Comparison of ENCODE assay signal across 14 cellular contexts in the genomic region with DNA sequence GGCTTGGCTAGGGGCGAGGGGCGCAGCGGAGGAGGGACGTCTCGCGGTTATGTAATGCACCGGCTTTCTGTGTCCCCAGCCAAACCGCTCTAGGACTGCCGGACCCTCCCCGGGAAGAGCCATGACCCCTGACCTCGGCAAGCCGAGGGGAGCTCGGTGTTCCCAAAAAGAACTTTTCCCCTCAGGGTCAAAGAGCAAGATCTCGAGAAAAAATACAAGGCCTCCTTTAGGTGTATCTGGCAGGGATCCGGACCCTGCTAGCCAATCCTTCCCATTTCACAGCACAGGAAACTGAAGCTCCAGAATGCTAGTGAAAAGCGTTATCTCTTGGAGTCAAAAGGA. TPM values are rescaled to one million over a fixed set of nuclear protein-coding genes. Genes with fewer than 3 reads are reported as not detected.
DNase-seq lines count a peak whose midpoint lies in the region; TF ChIP-seq lines count a peak whose summit lies in the region.
"Had no signal": no experiment of that assay in that cellular context is flagged by ENCODE, and none has a peak within 500 bp of the region (broad histone marks: within the 10 kb centered on the region; RNA-seq: fewer than 3 reads in every experiment).

No MANE protein-coding gene starts in this region.

- H3K4me3 Mint-ChIP-seq in Calu3 (ENCODE audit: low read depth, unreplicated experiment): peak overlapping the region; percentile 55

- no peak overlapping the region for H3K9ac ChIP-seq in parathyroid adenoma

- TF ChIP-seq CTCF in Calu3 (IDR thresholded peaks at IDR 0.05; ENCODE audit: unreplicated experiment) (no peak), astrocyte of the spinal cord (IDR thresholded peaks at IDR 0.05; ENCODE audit: low read depth, low read length) (no peak), right atrium auricular region (IDR thresholded peaks at IDR 0.05) (no peak), parathyroid adenoma (IDR thresholded peaks at IDR 0.05) (no peak)

- intact Hi-C loops in Calu3 (cut with micrococcal nuclease; ENCODE audit: unreplicated experiment): no loop called here

- peaks cover 4% of the 10 kb centered on the region for H3K36me3 Mint-ChIP-seq in Calu3 (ENCODE audit: insufficient read depth, unreplicated experiment)
- H3K36me3 Mint-ChIP-seq: CD4-positive, CD25-positive, alpha-beta regulatory T cell had no signal

- H3K4me1 ChIP-seq in right atrium auricular region (peaks cover 0 to 4% of the 10 kb centered on the region in 2 donors), parathyroid adenoma (no peaks in the 10 kb centered on the region)

- H3K79me2 ChIP-seq in parathyroid adenoma: no peaks in the 10 kb centered on the region

- H3K4me3 ChIP-seq in astrocyte of the spinal cord (ENCODE audit: low read depth, low read length) (peak overlapping the region; percentile 57), right atrium auricular region (peak overlapping the region; percentile 53 to 68), parathyroid adenoma (ENCODE audit: low read depth, low read length) (no peak overlapping the region)
- H3K4me3 ChIP-seq: GM12878 had no signal

- no TSS peak for BruUV-seq in Calu3 (replicated peaks; lab: Mats Ljungman, UMichigan)

- H3K27me3 ChIP-seq in right atrium auricular region: no peaks in the 10 kb centered on the region
- H3K27me3 ChIP-seq in parathyroid adenoma (ENCODE audit: control insufficient read depth, insufficient read depth, low read length): no peaks in the 10 kb centered on the region

- in situ Hi-C loops in astrocyte of the spinal cord (cut with HindIII; ENCODE audit: low sequenced_read_pairs): no loop called here

- H3K27ac ChIP-seq in right atrium auricular region (peak overlapping the region; percentile 70 to 80), parathyroid adenoma (no peak overlapping the region), substantia nigra (ENCODE audit: low read depth, low read length, poor library complexity, severe bottlenecking) (no peak overlapping the region), caudate nucleus (ENCODE audit: low read depth, low read length) (no peak overlapping the region)

- H3K9me3 ChIP-seq in right atrium auricular region (no peaks in the 10 kb centered on the region), parathyroid adenoma (ENCODE audit: control insufficient read depth, low read length) (no peaks in the 10 kb centered on the region)

- DNase-seq in Calu3 (no peak), astrocyte of the spinal cord (ENCODE audit: low read depth, low spot score) (no peak), right atrium auricular region (ENCODE audit: low spot score) (no peak), substantia nigra (lab: John Stamatoyannopoulos, UW) (no peak), NCI-H82 (lab: John Stamatoyannopoulos, UW) (no peak), OCI-M2 (lab: John Stamatoyannopoulos, UW; ENCODE audit: unreplicated experiment) (no peak), caudate nucleus (lab: John Stamatoyannopoulos, UW) (no peak)
- DNase-seq: activated T-cell treated with anti-CD3 and anti-CD28 coated beads for 4 hours; CD4-positive, CD25-positive, alpha-beta regulatory T cell; NCI-H524 treated with DMSO at 0.1 percent for 48 hours; stimulated activated naive CD8-positive, alpha-beta T cell treated with anti-CD3 and anti-CD28 coated beads, Interleukin-15, amount 100 ng/mL, for 72 hours had no signal

- peak overlapping the region; percentile 26 for H3K4me2 ChIP-seq in parathyroid adenoma (ENCODE audit: low read length)

- no peaks in the 10 kb centered on the region for H3K9me3 Mint-ChIP-seq in Calu3 (ENCODE audit: low read depth, unreplicated experiment)
- H3K9me3 Mint-ChIP-seq: stimulated activated naive CD8-positive, alpha-beta T cell treated with anti-CD3 and anti-CD28 coated beads, Interleukin-15, amount 100 ng/mL, for 72 hours had no signal

- CTCF ChIA-PET in Calu3 (lab: Charles Lee): no interaction called here

- peak overlapping the region; percentile 50 for H2AFZ ChIP-seq in parathyroid adenoma

- no peaks in the 10 kb centered on the region for H3K4me1 Mint-ChIP-seq in Calu3 (ENCODE audit: low read depth, unreplicated experiment)

- H3K27me3 Mint-ChIP-seq in Calu3 (ENCODE audit: unreplicated experiment): peaks cover 20% of the 10 kb centered on the region

- no peak overlapping the region for H3K27ac Mint-ChIP-seq in Calu3 (ENCODE audit: unreplicated experiment)
- H3K27ac Mint-ChIP-seq: CD4-positive, CD25-positive, alpha-beta regulatory T cell; stimulated activated naive CD8-positive, alpha-beta T cell treated with anti-CD3 and anti-CD28 coated beads, Interleukin-15, amount 100 ng/mL, for 72 hours had no signal

- H3K36me3 ChIP-seq in right atrium auricular region (no peaks in the 10 kb centered on the region), parathyroid adenoma (ENCODE audit: control insufficient read depth, insufficient read depth, low read length) (no peaks in the 10 kb centered on the region)

RNA-seq across cellular contexts. Expression of a gene that starts 0.6 kb away (rescaled TPM):
- total RNA-seq in Calu3 (2022) (1.0 and 1.2 TPM in 2 replicates), right atrium auricular region (10 to 100 TPM in 1 of 2 donors, 1 to 10 TPM in 1; 6.0 to 10.0 TPM)
- total RNA-seq: CD4-positive, CD25-positive, alpha-beta regulatory T cell; GM12878; T-helper 1 cell treated with Interleukin-12 subunit alpha and Interleukin-12 subunit beta and Interleukin-4 antibody, amounts not matched to agents 30 ng/mL and 1 ng/mL, for 36 hours had no signal

Comparison
In these comparisons a context has a peak if more than half of its experiments do, and no peak if none do; other contexts are left out.
1. H3K27ac ChIP-seq: peak in right atrium auricular region (2 of 2); none in parathyroid adenoma (single experiment), substantia nigra (single experiment) and caudate nucleus (single experiment).